20 cellular contexts compared by ENCODE assay signal in genomic region chr15:88651293-88651692, GRCh38. TPM values are rescaled to one million over a fixed set of nuclear protein-coding genes. Genes with fewer than 3 reads are reported as not detected.
A peak's percentile ranks its signal among the peaks of the same experiment; 100 is the strongest.
DNase-seq lines count a peak whose midpoint lies in the region; ATAC-seq, FAIRE-seq and TF ChIP-seq lines count a peak whose summit lies in the region.
"Had no signal": no experiment of that assay in that cellular context is flagged by ENCODE, and none has a peak within 500 bp of the region (broad histone marks: within the 10 kb centered on the region; RNA-seq: fewer than 3 reads in every experiment).

No MANE protein-coding gene starts in this region.

- peaks cover 45% of the 10 kb centered on the region for H3K4me1 Mint-ChIP-seq in activated CD4-positive, alpha-beta T cell treated with anti-CD3 and anti-CD28 coated beads, Interleukin-2, amount 10 ng/mL, durations not matched to agents 24 days and 14 days
- peaks cover 73% of the 10 kb centered on the region for H3K4me1 Mint-ChIP-seq in activated CD8-positive, alpha-beta T cell treated with anti-CD3 and anti-CD28 coated beads, Interleukin-2, amount 10 ng/mL, durations not matched to agents 7 days and 5 days (ENCODE audit: low read depth)

- FAIRE-seq in GM19239 (lab: Jason Lieb, UNC), result no peak

- H3K4me1 ChIP-seq in stomach, result peaks cover 21 to 50% (median 47%) of the 10 kb centered on the region in 4 donors

- intact Hi-C loops in activated CD4-positive, alpha-beta T cell treated with anti-CD3 and anti-CD28 coated beads, Interleukin-2, amount 10 ng/mL, durations not matched to agents 24 days and 14 days (cut with micrococcal nuclease), result no loop called here
- intact Hi-C loops in stomach (cut with DNase I; ENCODE audit: low total_unique reads), result no loop called here

- no peaks in the 10 kb centered on the region for H3K9me3 Mint-ChIP-seq in activated CD4-positive, alpha-beta T cell treated with anti-CD3 and anti-CD28 coated beads, Interleukin-2, amount 10 ng/mL, durations not matched to agents 24 days and 14 days
- no peaks in the 10 kb centered on the region for H3K9me3 Mint-ChIP-seq in activated CD8-positive, alpha-beta T cell treated with anti-CD3 and anti-CD28 coated beads, Interleukin-2, amount 10 ng/mL, durations not matched to agents 7 days and 5 days (ENCODE audit: insufficient read depth)
- H3K9me3 Mint-ChIP-seq: H9 had no signal

- no peak overlapping the region for H3K4me3 Mint-ChIP-seq in activated CD4-positive, alpha-beta T cell treated with anti-CD3 and anti-CD28 coated beads, Interleukin-2, amount 10 ng/mL, durations not matched to agents 24 days and 14 days
- H3K4me3 Mint-ChIP-seq in activated CD8-positive, alpha-beta T cell treated with anti-CD3 and anti-CD28 coated beads, Interleukin-2, amount 10 ng/mL, durations not matched to agents 7 days and 5 days, result no peak overlapping the region
- H3K4me3 Mint-ChIP-seq: CD14-positive monocyte, H9 had no signal

- whole genome bisulfite sequencing in stomach, 5 donors, result 70 to 80% (median 71%) methylated on average over 7 of the region's 7 CpGs

- POLR2A ChIA-PET in activated CD8-positive, alpha-beta T cell treated with anti-CD3 and anti-CD28 coated beads, Interleukin-2, amount 10 ng/mL, durations not matched to agents 7 days and 5 days (lab: Charles Lee), result interaction anchor here (2.1 kb wide), 1 partner anchor 29 kb away, joined by 7 read pairs; no protein-coding TSS in a partner anchor

- no peak for TF ChIP-seq CTCF in stomach (IDR thresholded peaks at IDR 0.05)

- no peak for DNase-seq in activated CD4-positive, alpha-beta T cell treated with anti-CD3 and anti-CD28 coated beads, Interleukin-2, amount 10 ng/mL, durations not matched to agents 24 days and 14 days
- no peak for DNase-seq in activated CD4-positive, alpha-beta T cell treated with anti-CD3 and anti-CD28 coated beads, Interleukin-2, amount 50 U/mL, for 48 hours
- no peak for DNase-seq in activated CD8-positive, alpha-beta T cell treated with anti-CD3 and anti-CD28 coated beads, Interleukin-2, amount 10 ng/mL, durations not matched to agents 7 days and 5 days
- DNase-seq in fibroblast of peridontal ligament (ENCODE audit: extremely low read depth) (peak; percentile 27), stomach (no peak), GM19239 (ENCODE audit: insufficient read length, low spot score) (no peak), RKO (ENCODE audit: low spot score) (no peak)
- DNase-seq: 8988T; activated CD4-positive, CD25-positive, alpha-beta regulatory T cell treated with anti-CD3 and anti-CD28 coated beads, Interleukin-2, amount 50 U/mL, for 72 hours; H9; left ventricle myocardium inferior; NCI-H187 treated with DMSO at 0.1 percent for 48 hours; NCI-H446 treated with DMSO at 0.1 percent for 48 hours; psoas muscle; SHP77; stimulated activated CD4-positive, alpha-beta T cell treated with anti-CD3 and anti-CD28 coated beads, Interleukin-15, amount 100 ng/mL, for 24 hours; T-helper 2 cell; thyroid gland had no signal

- peaks cover 0 to 43% (median 18%) of the 10 kb centered on the region in 4 donors for H3K36me3 ChIP-seq in stomach
- H3K36me3 ChIP-seq: left ventricle myocardium inferior, thyroid gland had no signal

- peaks cover 38% of the 10 kb centered on the region for H3K36me3 Mint-ChIP-seq in activated CD4-positive, alpha-beta T cell treated with anti-CD3 and anti-CD28 coated beads, Interleukin-2, amount 10 ng/mL, durations not matched to agents 24 days and 14 days (ENCODE audit: low read depth)
- H3K36me3 Mint-ChIP-seq in activated CD8-positive, alpha-beta T cell treated with anti-CD3 and anti-CD28 coated beads, Interleukin-2, amount 10 ng/mL, durations not matched to agents 7 days and 5 days (ENCODE audit: low read depth), result peaks cover 58% of the 10 kb centered on the region

- TF ChIP-seq EP300 in stomach (IDR thresholded peaks at IDR 0.05), result no peak

- peak overlapping the region in 3 of 5 donors; percentile 84 to 89 (median 84) for H3K27ac ChIP-seq in stomach
- H3K27ac ChIP-seq: left ventricle myocardium inferior, psoas muscle, thyroid gland had no signal

- no peak for TF ChIP-seq POLR2A in stomach (IDR thresholded peaks at IDR 0.05)

- no peak for ATAC-seq in activated CD8-positive, alpha-beta T cell treated with anti-CD3 and anti-CD28 coated beads, Interleukin-2, amount 10 ng/mL, durations not matched to agents 7 days and 5 days
- ATAC-seq in GM19455 (IDR thresholded peaks at IDR 0.05; ENCODE audit: unreplicated experiment), result no peak
- ATAC-seq: psoas muscle had no signal

- no peaks in the 10 kb centered on the region for H3K27me3 ChIP-seq in stomach
- H3K27me3 ChIP-seq: thyroid gland had no signal

- H3K9me3 ChIP-seq in stomach, result no peaks in the 10 kb centered on the region
- H3K9me3 ChIP-seq: left ventricle myocardium inferior, psoas muscle, thyroid gland had no signal

- no peaks in the 10 kb centered on the region for H3K27me3 Mint-ChIP-seq in activated CD4-positive, alpha-beta T cell treated with anti-CD3 and anti-CD28 coated beads, Interleukin-2, amount 10 ng/mL, durations not matched to agents 24 days and 14 days
- H3K27me3 Mint-ChIP-seq in activated CD8-positive, alpha-beta T cell treated with anti-CD3 and anti-CD28 coated beads, Interleukin-2, amount 10 ng/mL, durations not matched to agents 7 days and 5 days (ENCODE audit: low read depth), result no peaks in the 10 kb centered on the region

- H3K4me3 ChIP-seq in stomach, result no peak overlapping the region
- H3K4me3 ChIP-seq: left ventricle myocardium inferior, psoas muscle, thyroid gland had no signal

- peak overlapping the region; percentile 34 for H3K27ac Mint-ChIP-seq in activated CD4-positive, alpha-beta T cell treated with anti-CD3 and anti-CD28 coated beads, Interleukin-2, amount 10 ng/mL, durations not matched to agents 24 days and 14 days
- peak overlapping the region; percentile 27 for H3K27ac Mint-ChIP-seq in activated CD8-positive, alpha-beta T cell treated with anti-CD3 and anti-CD28 coated beads, Interleukin-2, amount 10 ng/mL, durations not matched to agents 7 days and 5 days

- CTCF ChIA-PET in activated CD8-positive, alpha-beta T cell treated with anti-CD3 and anti-CD28 coated beads, Interleukin-2, amount 10 ng/mL, durations not matched to agents 7 days and 5 days (lab: Charles Lee), result no interaction called here

RNA-seq across cellular contexts. Expression of gene ISG20, which starts 12.5 kb away (rescaled TPM):
- 33.9 and 35.5 TPM in 2 replicates for total RNA-seq in activated CD4-positive, alpha-beta T cell treated with anti-CD3 and anti-CD28 coated beads, Interleukin-2, amount 10 ng/mL, durations not matched to agents 24 days and 14 days
- total RNA-seq in activated CD8-positive, alpha-beta T cell treated with anti-CD3 and anti-CD28 coated beads, Interleukin-2, amount 10 ng/mL, durations not matched to agents 7 days and 5 days, result 100 to 1,000 TPM; 141 to 151 TPM
- total RNA-seq in stomach, result 100 to 1,000 TPM in 1 of 5 donors, 10 to 100 TPM in 4; 15.6 to 104 (median 65.9) TPM
- 100 to 1,000 TPM in 1 of 3 donors, 10 to 100 TPM in 2; 51.9 to 137 (median 81.9) TPM for polyA plus RNA-seq in stomach

RNA-seq across cellular contexts. Expression of gene AEN, which starts 30.2 kb away (rescaled TPM):
- total RNA-seq in activated CD4-positive, alpha-beta T cell treated with anti-CD3 and anti-CD28 coated beads, Interleukin-2, amount 10 ng/mL, durations not matched to agents 24 days and 14 days, result 72.4 and 75.7 TPM in 2 replicates
- 10 to 100 TPM; 52.6 to 53.2 TPM for total RNA-seq in activated CD8-positive, alpha-beta T cell treated with anti-CD3 and anti-CD28 coated beads, Interleukin-2, amount 10 ng/mL, durations not matched to agents 7 days and 5 days
- 10 to 100 TPM in 4 of 5 donors, 1 to 10 TPM in 1; 1.8 to 35.3 (median 19.9) TPM for total RNA-seq in stomach
- polyA plus RNA-seq in stomach, result 10 to 100 TPM in 2 of 3 donors, 1 to 10 TPM in 1; 9.6 to 16.1 (median 12.1) TPM
